ENCODE assay signal across 3 cellular contexts in the genomic region with DNA sequence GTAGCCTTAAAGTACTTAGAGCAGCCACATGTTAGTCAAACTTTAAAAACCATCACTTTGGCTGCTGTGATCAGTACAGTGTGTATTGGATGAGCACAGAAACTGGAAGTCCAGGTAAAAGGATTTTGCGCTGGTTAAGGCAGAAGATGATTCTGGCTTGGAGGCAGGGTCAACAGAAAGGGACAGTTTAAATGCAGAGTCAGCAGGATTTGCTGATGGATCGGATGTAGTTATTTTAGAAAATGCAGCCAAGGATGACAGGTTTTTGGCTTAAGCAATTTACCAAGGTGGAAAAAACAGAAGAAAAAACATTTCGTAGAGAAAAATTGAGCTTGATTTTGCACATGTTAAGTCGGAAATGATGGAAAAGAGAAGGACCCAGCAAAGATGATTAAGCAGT.
A peak's percentile ranks its signal among the peaks of the same experiment; 100 is the strongest.
TF ChIP-seq lines count a peak whose summit lies in the region.

No MANE protein-coding gene starts in this region.

TF ChIP-seq in A549, 52 proteins besides CTCF, POLR2A, EP300 and RAD21:
- TF ChIP-seq PHF8 (IDR thresholded peaks at IDR 0.05; ENCODE audit: borderline replicate concordance, low read depth) (no peak), SMC3 (IDR thresholded peaks at IDR 0.05) (no peak), MAFK (IDR thresholded peaks at IDR 0.05; ENCODE audit: partially characterized antibody) (peak; percentile 92)

TF ChIP-seq in IMR-90, 13 proteins besides CTCF, POLR2A, EP300 and RAD21:
- peak; percentile 97 for TF ChIP-seq MAFK (IDR thresholded peaks at IDR 0.05; ENCODE audit: low read depth, low read length)
- TF ChIP-seq FOS (IDR thresholded peaks at IDR 0.05; ENCODE audit: low read depth, low read length): no peak

TF ChIP-seq in K562, 482 proteins besides CTCF, POLR2A, EP300 and RAD21:
- TF ChIP-seq RNF2 (IDR thresholded peaks at IDR 0.05) (no peak), MAFK (IDR thresholded peaks at IDR 0.05; ENCODE audit: low read length) (peak; percentile 97), CHD2 (IDR thresholded peaks at IDR 0.05; ENCODE audit: low read depth, low read length) (no peak), C11orf30 (IDR thresholded peaks at IDR 0.05; ENCODE audit: low read depth) (peak; percentile 97), MAFG (tag; conservative IDR thresholded peaks at IDR 0.05) (peak; percentile 97), ATF7 (IDR thresholded peaks at IDR 0.05) (no peak), ZNF316 (IDR thresholded peaks at IDR 0.05) (peak; percentile 98), ZNF668 (CRISPR knock-in tag; IDR thresholded peaks at IDR 0.05) (no peak), MAFF (IDR thresholded peaks at IDR 0.05; ENCODE audit: low read length) (peak; percentile 98), U2AF2 (optimal IDR thresholded peaks at IDR 0.05; ENCODE audit: low read depth, low read length) (no peak)
